ENCODE assay signal across 9 cellular contexts in genomic region chr1:54253480-54253879, GRCh38. TPM values are rescaled to one million over a fixed set of nuclear protein-coding genes. Genes with fewer than 3 reads are reported as not detected.
DNase-seq lines count a peak whose midpoint lies in the region; ATAC-seq, FAIRE-seq and TF ChIP-seq lines count a peak whose summit lies in the region.
"Had no signal": no experiment of that assay in that cellular context is flagged by ENCODE, and none has a peak within 500 bp of the region (broad histone marks: within the 10 kb centered on the region; RNA-seq: fewer than 3 reads in every experiment).

No MANE protein-coding gene starts in this region.

- 70 to 72% methylated on average over 5 of the region's 5 CpGs for WGBS in aorta, 2 donors

- peak overlapping the region; percentile 41 for H3K4me2 ChIP-seq in keratinocyte (ENCODE audit: control insufficient read depth, extremely low read depth, insufficient read depth, low read depth, low read length)

- peaks cover 3% of the 10 kb centered on the region for H3K9me1 ChIP-seq in keratinocyte (ENCODE audit: control insufficient read depth, extremely low read depth, insufficient read depth, low read length)

- H3K27me3 ChIP-seq in AG04450 (ENCODE audit: control insufficient read depth, insufficient read depth, low read length) (no peaks in the 10 kb centered on the region), keratinocyte (ENCODE audit: control insufficient read depth, extremely low read depth, insufficient read depth, low read length) (no peaks in the 10 kb centered on the region), aorta (ENCODE audit: control insufficient read depth in 1 of 2, insufficient read depth in 2 of 2, low read length in 1 of 2) (no peaks in the 10 kb centered on the region)

- H3K79me2 ChIP-seq in keratinocyte (ENCODE audit: control insufficient read depth, insufficient read depth, low read length): no peaks in the 10 kb centered on the region

- H4K20me1 ChIP-seq in keratinocyte (ENCODE audit: control insufficient read depth, extremely low read depth, insufficient read depth, low read length): peaks cover 10% of the 10 kb centered on the region

- TF ChIP-seq CTCF in AG04450 (IDR thresholded peaks at IDR 0.05; ENCODE audit: low read depth, low read length) (no peak), astrocyte of the cerebellum (IDR thresholded peaks at IDR 0.05; ENCODE audit: low read depth, low read length, missing control alignments) (no peak), keratinocyte (optimal IDR thresholded peaks at IDR 0.05 in 1 of 3, IDR thresholded peaks at IDR 0.05 in 1 of 3, conservative IDR thresholded peaks at IDR 0.05 in 1 of 3; ENCODE audit: extremely low read depth in 1 of 3, insufficient read depth in 2 of 3, low read length in 3 of 3) (no peak)

- H3K4me3 ChIP-seq in AG04450 (ENCODE audit: low read depth, low read length) (no peak overlapping the region), astrocyte of the cerebellum (ENCODE audit: low read depth, low read length) (no peak overlapping the region), keratinocyte (ENCODE audit: control insufficient read depth in 2 of 3, extremely low read depth in 1 of 3, insufficient read depth in 2 of 3, low read depth in 1 of 3, low read length in 3 of 3) (no peak overlapping the region), aorta (ENCODE audit: low read length in 2 of 2) (no peak overlapping the region)

- intact Hi-C loops in aorta (cut with DNase I): no loop called here

- 0 out of 2 replicates have a peak, but pooled peaks cover 3% of the 10 kb centered on the region for H3K9me3 ChIP-seq in AG04450 (ENCODE audit: control insufficient read depth, insufficient read depth, low read length)
- no peaks in the 10 kb centered on the region for H3K9me3 ChIP-seq in keratinocyte (ENCODE audit: control insufficient read depth, low read depth, low read length)
- no peaks in the 10 kb centered on the region for H3K9me3 ChIP-seq in aorta (ENCODE audit: control insufficient read depth, low read length)

- ATAC-seq in GM18520 (IDR thresholded peaks at IDR 0.05; ENCODE audit: unreplicated experiment) (no peak), aorta (ENCODE audit: low FRiP score) (no peak), GM19455 (IDR thresholded peaks at IDR 0.05; ENCODE audit: unreplicated experiment) (no peak)

- FAIRE-seq in keratinocyte (lab: Jason Lieb, UNC): peak; percentile 94

- CTCF ChIA-PET in AG04450 (lab: Charles Lee): no interaction called here

- H2AFZ ChIP-seq in keratinocyte (ENCODE audit: control insufficient read depth, low read length): no peak overlapping the region

- POLR2A ChIA-PET in AG04450 (lab: Yijun Ruan, JAX): interaction anchor here (0.6 to 1.8 kb wide), 7 partner anchors 20 to 111 kb away, joined by 3 to 12 read pairs (median 6); no protein-coding TSS in a partner anchor

- H3K9ac ChIP-seq in keratinocyte (ENCODE audit: control insufficient read depth, extremely low read depth, insufficient read depth, low read length): no peak overlapping the region

- peaks cover 23% of the 10 kb centered on the region for H3K4me1 ChIP-seq in keratinocyte (ENCODE audit: control insufficient read depth, extremely low read depth, insufficient read depth, low read length)
- no peaks in the 10 kb centered on the region for H3K4me1 ChIP-seq in aorta (ENCODE audit: control insufficient read depth in 1 of 2, insufficient read depth in 2 of 2, low read length in 2 of 2)

- in situ Hi-C loops in astrocyte of the cerebellum (cut with HindIII; ENCODE audit: low sequenced_read_pairs): no loop called here

- H3K27ac ChIP-seq in AG04450 (ENCODE audit: low read depth, low read length) (peak overlapping the region; percentile 75), keratinocyte (ENCODE audit: control insufficient read depth, insufficient read depth, low read length) (no peak overlapping the region), aorta (ENCODE audit: low read depth in 1 of 2, low read length in 2 of 2) (no peak overlapping the region)

- DNase-seq in AG04450 (ENCODE audit: low read depth, low spot score) (peak; percentile 61), HT1080 (ENCODE audit: low read depth) (peak; percentile 96), astrocyte of the cerebellum (ENCODE audit: low read depth) (peak; percentile 87), keratinocyte (ENCODE audit: low read depth, low spot score) (peak; percentile 26), aorta (no peak)
- no peak for DNase-seq in stimulated activated CD8-positive, alpha-beta memory T cell treated with anti-CD3 and anti-CD28 coated beads, Interleukin-4, amount 100 ng/mL, for 48 hours
- DNase-seq: hippocampal formation had no signal

- H3K36me3 ChIP-seq in keratinocyte (ENCODE audit: control insufficient read depth in 2 of 2, extremely low read depth in 1 of 2, insufficient read depth in 2 of 2, low read length in 2 of 2) (peaks cover 4 to 5% of the 10 kb centered on the region in 2 experiments), aorta (ENCODE audit: control insufficient read depth in 1 of 2, insufficient read depth in 2 of 2, low read length in 1 of 2) (no peaks in the 10 kb centered on the region)

- dilution Hi-C loops in keratinocyte (cut with MboI; ENCODE audit: extremely low pct_ligation_motif_present, low sequenced_read_pairs): no loop called here

RNA-seq across cellular contexts. Expression of gene MRPL37, which starts 53.5 kb away (rescaled TPM):
- polyA plus RNA-seq in AG04450 (2011; rRNA removed): 16.6 and 27.9 TPM in 2 replicates
- 12.1 and 13.5 TPM in 2 replicates for polyA minus RNA-seq in AG04450 (2011; rRNA and poly(A)+ RNA removed)
- total RNA-seq in HT1080 (2014; rRNA removed; shearing (Covaris generic)): 135 and 158 TPM in 2 replicates
- polyA plus RNA-seq in HT1080 (2015; cell fraction: cytosol; rRNA removed): 116 and 126 TPM in 2 replicates
- polyA plus RNA-seq in HT1080 (2015; cell fraction: nucleus; rRNA removed): 65.8 and 68.7 TPM in 2 replicates
- 30.9 to 31.7 TPM (median 31.0 TPM) in 3 replicates for polyA plus RNA-seq in keratinocyte
- polyA plus RNA-seq in keratinocyte (2011; ENCODE audit: low read depth): 14.8 TPM
- polyA plus RNA-seq in keratinocyte (2011; cell fraction: cytosol; rRNA removed): 23.6 and 33.6 TPM in 2 replicates
- polyA plus RNA-seq in keratinocyte (2011; cell fraction: nucleus; rRNA removed): 11.9 and 19.0 TPM in 2 replicates
- polyA plus RNA-seq in keratinocyte (2012; ENCODE audit: low replicate concordance): 82.8 and 94.6 TPM in 2 replicates
- polyA minus RNA-seq in keratinocyte: 24.4 to 43.2 TPM (median 24.8 TPM) in 3 replicates
- polyA minus RNA-seq in keratinocyte (2011; cell fraction: cytosol; rRNA and poly(A)+ RNA removed): 18.8 TPM
- polyA minus RNA-seq in keratinocyte (2011; cell fraction: nucleus; rRNA and poly(A)+ RNA removed): 5.7 and 5.8 TPM in 2 replicates
- 10 to 100 TPM; 36.2 to 38.1 TPM for total RNA-seq in aorta
- polyA plus RNA-seq in aorta: 10 to 100 TPM; 18.2 to 49.9 TPM

RNA-seq across cellular contexts. Expression of gene CYB5RL, which starts 53.6 kb away (rescaled TPM):
- polyA plus RNA-seq in AG04450 (2011; rRNA removed): 4.0 and 4.1 TPM in 2 replicates
- polyA minus RNA-seq in AG04450 (2011; rRNA and poly(A)+ RNA removed): 3.8 and 5.9 TPM in 2 replicates
- 6.3 and 6.7 TPM in 2 replicates for total RNA-seq in HT1080 (2014; rRNA removed; shearing (Covaris generic))
- 3.5 and 3.8 TPM in 2 replicates for polyA plus RNA-seq in HT1080 (2015; cell fraction: cytosol; rRNA removed)
- polyA plus RNA-seq in HT1080 (2015; cell fraction: nucleus; rRNA removed): 4.7 and 5.1 TPM in 2 replicates
- 0.67 to 1.3 TPM (median 0.73 TPM) in 3 replicates for polyA plus RNA-seq in keratinocyte
- 0.29 TPM for polyA plus RNA-seq in keratinocyte (2011; ENCODE audit: low read depth)
- polyA plus RNA-seq in keratinocyte (2011; cell fraction: cytosol; rRNA removed): 0.62 and 0.75 TPM in 2 replicates
- polyA plus RNA-seq in keratinocyte (2011; cell fraction: nucleus; rRNA removed): 0.92 and 1.0 TPM in 2 replicates
- 0.99 and 1.1 TPM in 2 replicates for polyA plus RNA-seq in keratinocyte (2012; ENCODE audit: low replicate concordance)
- 1.1 to 2.1 TPM (median 1.5 TPM) in 3 replicates for polyA minus RNA-seq in keratinocyte
- not detected for polyA minus RNA-seq in keratinocyte (2011; cell fraction: cytosol; rRNA and poly(A)+ RNA removed)
- 0.21 and 0.39 TPM in 2 replicates for polyA minus RNA-seq in keratinocyte (2011; cell fraction: nucleus; rRNA and poly(A)+ RNA removed)
- 1 to 10 TPM; 3.5 to 7.9 TPM for total RNA-seq in aorta
- 1 to 10 TPM; 3.1 to 3.9 TPM for polyA plus RNA-seq in aorta

Comparison
In these comparisons a context has a peak if more than half of its experiments do, and no peak if none do; other contexts are left out.
1. DNase-seq: peak in AG04450 (single experiment), HT1080 (single experiment), astrocyte of the cerebellum (single experiment) and keratinocyte (single experiment); none in stimulated activated CD8-positive, alpha-beta memory T cell treated with anti-CD3 and anti-CD28 coated beads, Interleukin-4, amount 100 ng/mL, for 48 hours (single experiment) and aorta (0 of 2).